1 cellular context compared by ENCODE assay signal in the genomic region with DNA sequence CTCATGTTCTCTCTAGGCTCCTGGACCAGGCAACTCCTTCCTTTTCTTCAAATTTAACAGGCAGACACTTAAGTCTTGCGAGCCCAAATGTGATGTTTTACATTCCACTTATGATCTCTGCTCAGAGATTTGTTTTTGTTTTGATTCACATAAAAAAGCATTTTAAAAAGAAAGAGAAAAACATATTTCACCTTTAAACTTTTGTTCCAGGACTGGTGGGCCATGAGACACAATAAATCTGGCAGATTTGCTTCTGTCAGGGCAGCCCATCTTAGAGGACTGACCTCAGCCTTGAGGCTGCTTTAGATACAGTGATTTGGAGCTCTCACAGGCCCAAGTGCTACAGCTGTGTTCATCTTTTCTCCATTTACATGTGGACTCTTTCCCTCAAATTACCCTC.
TF ChIP-seq lines count a peak whose summit lies in the region.

No MANE protein-coding gene starts in this region.

TF ChIP-seq in GM23338, 12 proteins besides CTCF, POLR2A, EP300 and RAD21 (continued from another document):
- TF ChIP-seq ETS1 (IDR thresholded peaks at IDR 0.05): no peak
- no peak for TF ChIP-seq EZH2phosphoT487 (IDR thresholded peaks at IDR 0.05; ENCODE audit: unreplicated experiment)
